In the genomic region with DNA sequence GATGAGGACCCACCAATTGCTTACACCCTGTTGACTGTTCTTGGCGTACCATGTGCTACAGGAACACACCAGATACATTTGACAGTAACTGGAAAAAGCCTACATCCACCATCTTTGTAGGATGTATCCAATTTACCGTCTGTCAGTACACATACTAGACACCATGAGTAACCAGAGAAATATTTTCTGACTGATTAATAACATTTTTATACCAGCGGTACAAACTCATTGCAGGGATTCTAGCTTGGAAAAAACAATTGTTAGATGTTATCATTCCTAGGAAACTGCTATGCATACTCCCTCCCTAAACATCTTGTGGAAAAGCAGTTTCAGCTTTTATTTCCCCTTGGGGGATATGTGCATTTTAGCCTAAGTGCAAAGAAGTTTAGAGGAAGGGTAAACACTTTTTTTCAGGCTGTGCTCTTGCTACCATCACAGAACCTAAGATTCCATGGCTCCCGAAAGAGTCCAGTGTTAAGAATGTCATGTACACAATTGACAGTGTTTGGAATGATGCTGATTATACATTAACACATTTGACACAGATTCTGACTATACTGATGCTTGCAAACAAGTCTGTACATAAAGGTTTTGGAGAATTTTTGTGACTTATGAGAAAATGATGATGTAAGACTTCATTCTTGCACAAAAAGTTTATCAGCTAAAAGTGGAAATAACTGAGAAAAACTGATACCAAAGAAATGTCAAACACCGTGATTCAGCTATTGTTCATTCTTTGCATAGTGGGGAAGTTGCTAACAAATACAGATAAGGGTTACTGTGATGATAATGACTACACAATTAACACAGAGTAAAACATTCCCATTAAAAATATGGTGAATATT, we compare ENCODE assay signal across 21 cellular contexts. TPM values are rescaled to one million over a fixed set of nuclear protein-coding genes. Genes with fewer than 3 reads are reported as not detected.
DNase-seq lines count a peak whose midpoint lies in the region; ATAC-seq, FAIRE-seq and TF ChIP-seq lines count a peak whose summit lies in the region.
"Had no signal": no experiment of that assay in that cellular context is flagged by ENCODE, and none has a peak within 500 bp of the region (broad histone marks: within the 10 kb centered on the region; RNA-seq: fewer than 3 reads in every experiment).

No MANE protein-coding gene starts in this region.

- H3K9me3 ChIP-seq in PC-9 (ENCODE audit: insufficient read depth, low read depth) (peaks cover 16% of the 10 kb centered on the region), neuronal stem cell (replicated peaks in 1 of 2; ENCODE audit: control insufficient read depth in 2 of 2, insufficient read depth in 1 of 2, low read depth in 1 of 2, low read length in 2 of 2) (peaks cover 0 to 2% of the 10 kb centered on the region in 2 donors)
- H3K9me3 ChIP-seq: prostate gland had no signal

- no peak overlapping the region for H3K9ac ChIP-seq in neuronal stem cell (ENCODE audit: low read depth, low read length, poor library complexity)

- H3K14ac ChIP-seq in neuronal stem cell (ENCODE audit: low read length): no peak overlapping the region

- peak; percentile 96 for FAIRE-seq in endometrium (lab: Jason Lieb, UNC)

- H2BK120ac ChIP-seq in neuronal stem cell (ENCODE audit: low read depth, low read length): no peak overlapping the region

- no peak overlapping the region for H2BK12ac ChIP-seq in neuronal stem cell (ENCODE audit: low read length)

- DNase-seq in activated T-cell treated with anti-CD3 and anti-CD28 coated beads, Interleukin-2, amount 50 U/mL, for 4 hours: no peak
- no peak for DNase-seq in activated T-cell treated with anti-CD3 and anti-CD28 coated beads, Interleukin-2, amount 50 U/mL, for 48 hours
- DNase-seq in PC-9: peak in 1 of 2 experiments; percentile 59
- DNase-seq in stimulated activated effector memory CD8-positive, alpha-beta T cell treated with anti-CD3 and anti-CD28 coated beads, Interleukin-12 subunit alpha, Interleukin-12 subunit beta, amount 100 ng/mL, for 72 hours (ENCODE audit: low spot score in 2 of 2): no peak
- DNase-seq in neuronal stem cell (ENCODE audit: low spot score): no peak
- no peak for DNase-seq in NCI-H774 (lab: John Stamatoyannopoulos, UW)
- DNase-seq: activated CD4-positive, alpha-beta T cell treated with anti-CD3 and anti-CD28 coated beads, Interleukin-2, amount 10 ng/mL, durations not matched to agents 7 days and 5 days; activated naive CD8-positive, alpha-beta T cell treated with anti-CD3 and anti-CD28 coated beads, Interleukin-2, amount 10 ng/mL, durations not matched to agents 7 days and 5 days; DMS153; dorsolateral prefrontal cortex; NCI-H1105; NCI-H510A treated with DMSO at 0.1 percent for 48 hours; nephron progenitor cell; stimulated activated CD4-positive, alpha-beta T cell treated with anti-CD3 and anti-CD28 coated beads, Interleukin-2, amount 100 ng/mL, for 24 hours had no signal

- no peak overlapping the region for H3K4me3 Mint-ChIP-seq in activated T-cell treated with anti-CD3 and anti-CD28 coated beads, Interleukin-2, amount 50 U/mL, for 4 hours
- H3K4me3 Mint-ChIP-seq in stimulated activated effector memory CD8-positive, alpha-beta T cell treated with anti-CD3 and anti-CD28 coated beads, Interleukin-12 subunit alpha, Interleukin-12 subunit beta, amount 100 ng/mL, for 72 hours: no peak overlapping the region
- H3K4me3 Mint-ChIP-seq: activated CD4-positive, alpha-beta T cell treated with anti-CD3 and anti-CD28 coated beads, Interleukin-2, amount 10 ng/mL, durations not matched to agents 7 days and 5 days; activated naive CD8-positive, alpha-beta T cell treated with anti-CD3 and anti-CD28 coated beads, Interleukin-2, amount 10 ng/mL, durations not matched to agents 7 days and 5 days; mesothelial cell of epicardium; nephron progenitor cell had no signal

- POLR2A ChIA-PET in PC-9 (lab: Charles Lee; ENCODE audit: unreplicated experiment): interaction anchor here (0.6 kb wide), 1 partner anchor 9 kb away, joined by 6 read pairs; no protein-coding TSS in a partner anchor

- CTCF ChIA-PET in PC-9 (lab: Charles Lee): interaction anchor here (0.5 kb wide), 1 partner anchor 8 kb away, joined by 4 read pairs; no protein-coding TSS in a partner anchor

- H2AFZ ChIP-seq in PC-9 (no peak overlapping the region), neuronal stem cell (ENCODE audit: low read length) (no peak overlapping the region)

- H3K9me3 Mint-ChIP-seq in activated T-cell treated with anti-CD3 and anti-CD28 coated beads, Interleukin-2, amount 50 U/mL, for 4 hours: peaks cover 21% of the 10 kb centered on the region
- H3K9me3 Mint-ChIP-seq in stimulated activated effector memory CD8-positive, alpha-beta T cell treated with anti-CD3 and anti-CD28 coated beads, Interleukin-12 subunit alpha, Interleukin-12 subunit beta, amount 100 ng/mL, for 72 hours: peaks cover 17% of the 10 kb centered on the region

- no peak overlapping the region for H4K91ac ChIP-seq in neuronal stem cell (ENCODE audit: low read depth, low read length, poor library complexity)

- H3F3A ChIP-seq in PC-9 (ENCODE audit: insufficient read depth, low read depth): peaks cover 16% of the 10 kb centered on the region

- no peak overlapping the region for H2BK5ac ChIP-seq in neuronal stem cell (ENCODE audit: low read length)

- H3K79me1 ChIP-seq in neuronal stem cell (ENCODE audit: low read depth, low read length): no peaks in the 10 kb centered on the region

- no peak overlapping the region for H3K4ac ChIP-seq in neuronal stem cell (ENCODE audit: low read length)

- H3K27me3 Mint-ChIP-seq in activated T-cell treated with anti-CD3 and anti-CD28 coated beads, Interleukin-2, amount 50 U/mL, for 4 hours (ENCODE audit: low read depth): peaks cover 13% of the 10 kb centered on the region

- H3K4me1 Mint-ChIP-seq in activated T-cell treated with anti-CD3 and anti-CD28 coated beads, Interleukin-2, amount 50 U/mL, for 4 hours (ENCODE audit: low read depth): peaks cover 20% of the 10 kb centered on the region
- H3K4me1 Mint-ChIP-seq in stimulated activated effector memory CD8-positive, alpha-beta T cell treated with anti-CD3 and anti-CD28 coated beads, Interleukin-12 subunit alpha, Interleukin-12 subunit beta, amount 100 ng/mL, for 72 hours: peaks cover 17% of the 10 kb centered on the region
- H3K4me1 Mint-ChIP-seq: mesothelial cell of epicardium, nephron progenitor cell had no signal

- no peak overlapping the region for H3K18ac ChIP-seq in neuronal stem cell (ENCODE audit: low read length)

- TF ChIP-seq CTCF in PC-9 (conservative IDR thresholded peaks at IDR 0.05): no peak

- H3K36me3 Mint-ChIP-seq in activated T-cell treated with anti-CD3 and anti-CD28 coated beads, Interleukin-2, amount 50 U/mL, for 4 hours (ENCODE audit: insufficient read depth): no peaks in the 10 kb centered on the region
- H3K36me3 Mint-ChIP-seq in stimulated activated effector memory CD8-positive, alpha-beta T cell treated with anti-CD3 and anti-CD28 coated beads, Interleukin-12 subunit alpha, Interleukin-12 subunit beta, amount 100 ng/mL, for 72 hours: peaks cover 14% of the 10 kb centered on the region

- intact Hi-C loops in PC-9 (cut with micrococcal nuclease; ENCODE audit: unreplicated experiment): no loop called here

- H3K27me3 ChIP-seq in PC-9 (ENCODE audit: insufficient read depth, low read depth) (no peaks in the 10 kb centered on the region), neuronal stem cell (ENCODE audit: control insufficient read depth in 3 of 3, insufficient read depth in 3 of 3, low read depth in 1 of 3, low read length in 3 of 3) (peaks cover 0 to 14% (median 0%) of the 10 kb centered on the region in 3 experiments)

- H4K8ac ChIP-seq in neuronal stem cell (ENCODE audit: low read depth, low read length): no peak overlapping the region

- no peak overlapping the region for H3K27ac Mint-ChIP-seq in stimulated activated effector memory CD8-positive, alpha-beta T cell treated with anti-CD3 and anti-CD28 coated beads, Interleukin-12 subunit alpha, Interleukin-12 subunit beta, amount 100 ng/mL, for 72 hours
- H3K27ac Mint-ChIP-seq: activated CD4-positive, alpha-beta T cell treated with anti-CD3 and anti-CD28 coated beads, Interleukin-2, amount 10 ng/mL, durations not matched to agents 7 days and 5 days; activated naive CD8-positive, alpha-beta T cell treated with anti-CD3 and anti-CD28 coated beads, Interleukin-2, amount 10 ng/mL, durations not matched to agents 7 days and 5 days; mesothelial cell of epicardium; nephron progenitor cell had no signal

- H3K4me2 ChIP-seq in PC-9 (peak overlapping the region; percentile 8), neuronal stem cell (ENCODE audit: insufficient read depth, low read length, poor library complexity, severe bottlenecking) (no peak overlapping the region)

- H4K20me1 ChIP-seq in PC-9 (ENCODE audit: insufficient read depth): no peaks in the 10 kb centered on the region

- no TSS peak for BruUV-seq in PC-9 (replicated peaks; lab: Mats Ljungman, UMichigan)

- no peak overlapping the region for H3K4me3 ChIP-seq in PC-9
- no peak overlapping the region for H3K4me3 ChIP-seq in neuronal stem cell (ENCODE audit: low read length in 2 of 2)
- H3K4me3 ChIP-seq: dorsolateral prefrontal cortex, prostate gland had no signal

- no CpG with 5 or more reads among the region's 5 CpGs for WGBS in neuronal stem cell (ENCODE audit: extremely low coverage in 2 of 2, insufficient read length in 2 of 2, insufficient replicate concordance in 1 of 2), 2 donors

- H3K36me3 ChIP-seq in PC-9 (ENCODE audit: low read depth) (no peaks in the 10 kb centered on the region; the same call in 1 of the 2 replicates), neuronal stem cell (replicated peaks in 1 of 2; ENCODE audit: control insufficient read depth in 2 of 2, insufficient read depth in 2 of 2, low read length in 2 of 2) (no peaks in the 10 kb centered on the region)
- H3K36me3 ChIP-seq: prostate gland had no signal

- no peaks in the 10 kb centered on the region for H3K79me2 ChIP-seq in PC-9 (ENCODE audit: low read depth)

- peaks cover 25% of the 10 kb centered on the region for H3K4me1 ChIP-seq in PC-9 (replicated peaks; ENCODE audit: insufficient read depth)
- H3K4me1 ChIP-seq in neuronal stem cell (ENCODE audit: control insufficient read depth in 2 of 2, insufficient read depth in 1 of 2, low read depth in 1 of 2, low read length in 2 of 2): no peaks in the 10 kb centered on the region
- H3K4me1 ChIP-seq: prostate gland had no signal

- peak overlapping the region; percentile 32 for H3K27ac ChIP-seq in PC-9
- no peak overlapping the region for H3K27ac ChIP-seq in neuronal stem cell (replicated peaks; ENCODE audit: low read length)
- H3K27ac ChIP-seq: C4-2B, dorsolateral prefrontal cortex, prostate gland had no signal

- peak; percentile 40 to 58 for ATAC-seq in activated T-cell treated with anti-CD3 and anti-CD28 coated beads, Interleukin-2, amount 50 U/mL, for 4 hours
- ATAC-seq in stimulated activated effector memory CD8-positive, alpha-beta T cell treated with anti-CD3 and anti-CD28 coated beads, Interleukin-12 subunit alpha, Interleukin-12 subunit beta, amount 100 ng/mL, for 72 hours: peak; percentile 78
- no peak for ATAC-seq in HG03196 (IDR thresholded peaks at IDR 0.05; ENCODE audit: unreplicated experiment)
- ATAC-seq: esophagus mucosa had no signal

- no peaks in the 10 kb centered on the region for H3K9me2 ChIP-seq in PC-9 (ENCODE audit: insufficient read depth)

- H2BK15ac ChIP-seq in neuronal stem cell (ENCODE audit: low read length): no peak overlapping the region

- H2AK5ac ChIP-seq in neuronal stem cell (ENCODE audit: low read depth, low read length): no peak overlapping the region

- no peak overlapping the region for H3K23ac ChIP-seq in neuronal stem cell (ENCODE audit: low read depth, low read length, poor library complexity)

RNA-seq across cellular contexts. Expression of gene NCF4, which starts 23.7 kb away (rescaled TPM):
- 1 to 10 TPM; 1.2 to 2.3 (median 1.4) TPM for total RNA-seq in activated T-cell treated with anti-CD3 and anti-CD28 coated beads, Interleukin-2, amount 50 U/mL, for 4 hours
- 3.9 and 4.5 TPM in 2 replicates for total RNA-seq in PC-9 (2021)
- polyA plus RNA-seq in neuronal stem cell (2013, experiment 1 of 2): not detected
- polyA plus RNA-seq in neuronal stem cell (2013, experiment 2 of 2): not detected
- total RNA-seq: HT1080, mesothelial cell of epicardium had no signal

RNA-seq across cellular contexts. Expression of gene CSF2RB, which starts 28.9 kb away (rescaled TPM):
- total RNA-seq in activated T-cell treated with anti-CD3 and anti-CD28 coated beads, Interleukin-2, amount 50 U/mL, for 4 hours: 1 to 10 TPM; 1.3 to 2.7 (median 2.5) TPM
- total RNA-seq in PC-9 (2021): not detected in 2 replicates
- polyA plus RNA-seq in neuronal stem cell (2013, experiment 1 of 2): 0.01 TPM
- 0.01 TPM for polyA plus RNA-seq in neuronal stem cell (2013, experiment 2 of 2)
- total RNA-seq: HT1080 had no signal
